12 cellular contexts compared by ENCODE assay signal in genomic region chr15:74385442-74386132, GRCh38. TPM values are rescaled to one million over a fixed set of nuclear protein-coding genes. Genes with fewer than 3 reads are reported as not detected.
DNase-seq lines count a peak whose midpoint lies in the region; ATAC-seq, FAIRE-seq and TF ChIP-seq lines count a peak whose summit lies in the region.
"Had no signal": no experiment of that assay in that cellular context is flagged by ENCODE, and none has a peak within 500 bp of the region (broad histone marks: within the 10 kb centered on the region; RNA-seq: fewer than 3 reads in every experiment).

No MANE protein-coding gene starts in this region.

- no peak for TF ChIP-seq POLR2A in heart left ventricle (IDR thresholded peaks at IDR 0.05)
- no peak for TF ChIP-seq POLR2A in stomach (IDR thresholded peaks at IDR 0.05)

- no peaks in the 10 kb centered on the region for H3K27me3 Mint-ChIP-seq in activated CD4-positive, alpha-beta memory T cell treated with anti-CD3 and anti-CD28 coated beads for 36 hours

- peaks cover 59% of the 10 kb centered on the region for H3K4me1 Mint-ChIP-seq in activated CD4-positive, alpha-beta memory T cell treated with anti-CD3 and anti-CD28 coated beads for 36 hours (ENCODE audit: low read depth)

- intact Hi-C loops in heart left ventricle (cut with DNase I): loop anchor here in 1 of 10 donors (5.0 kb wide), 1 partner anchor 37 kb away; no protein-coding TSS in a partner anchor
- intact Hi-C loops in Right ventricle myocardium inferior (cut with DNase I): no loop called here
- intact Hi-C loops in activated CD4-positive, alpha-beta memory T cell treated with anti-CD3 and anti-CD28 coated beads for 36 hours (cut with micrococcal nuclease): no loop called here
- intact Hi-C loops in stomach (cut with DNase I; ENCODE audit: low total_unique reads): no loop called here

- CTCF ChIA-PET in activated CD4-positive, alpha-beta memory T cell treated with anti-CD3 and anti-CD28 coated beads for 36 hours (lab: Charles Lee): interaction anchor here (1.5 to 17.3 kb wide), 5 partner anchors 9 to 104 kb away, joined by 3 to 652 read pairs (median 30); partner anchors contain the start of gene SEMA7A

- no peaks in the 10 kb centered on the region for H3K9me1 ChIP-seq in keratinocyte (ENCODE audit: control insufficient read depth, extremely low read depth, insufficient read depth, low read length)

- no peak for TF ChIP-seq EP300 in stomach (IDR thresholded peaks at IDR 0.05)

- H2AFZ ChIP-seq in keratinocyte (ENCODE audit: control insufficient read depth, low read length): no peak overlapping the region

- H3K4me3 Mint-ChIP-seq in activated CD4-positive, alpha-beta memory T cell treated with anti-CD3 and anti-CD28 coated beads for 36 hours: no peak overlapping the region

- FAIRE-seq in keratinocyte (lab: Jason Lieb, UNC) (no peak), frontal cortex (lab: Jason Lieb, UNC) (no peak)
- FAIRE-seq: urothelium cell line had no signal

- DNase-seq in heart left ventricle (peak; percentile 23 to 65 (median 50)), Right ventricle myocardium inferior (ENCODE audit: missing footprints) (no peak), keratinocyte (ENCODE audit: low read depth, low spot score) (no peak), stomach (no peak), frontal cortex (ENCODE audit: low spot score in 2 of 2) (no peak), NCI-H2081 (lab: John Stamatoyannopoulos, UW) (no peak)
- no peak for DNase-seq in activated CD4-positive, alpha-beta memory T cell treated with anti-CD3 and anti-CD28 coated beads for 36 hours
- DNase-seq: NCI-H1105 treated with DMSO at 0.1 percent for 48 hours had no signal

- H3K4me2 ChIP-seq in keratinocyte (ENCODE audit: control insufficient read depth, extremely low read depth, insufficient read depth, low read depth, low read length): peak overlapping the region; percentile 50

- no peaks in the 10 kb centered on the region for H3K9me3 ChIP-seq in heart left ventricle
- no peaks in the 10 kb centered on the region for H3K9me3 ChIP-seq in keratinocyte (ENCODE audit: control insufficient read depth, low read depth, low read length)
- H3K9me3 ChIP-seq in stomach: no peaks in the 10 kb centered on the region

- TF ChIP-seq CTCF in heart left ventricle (IDR thresholded peaks at IDR 0.05) (no peak), keratinocyte (optimal IDR thresholded peaks at IDR 0.05 in 1 of 3, IDR thresholded peaks at IDR 0.05 in 1 of 3, conservative IDR thresholded peaks at IDR 0.05 in 1 of 3; ENCODE audit: extremely low read depth in 1 of 3, insufficient read depth in 2 of 3, low read length in 3 of 3) (no peak), stomach (IDR thresholded peaks at IDR 0.05) (no peak)

- H3K4me1 ChIP-seq in heart left ventricle (peaks cover 0 to 50% (median 28%) of the 10 kb centered on the region in 12 donors), keratinocyte (ENCODE audit: control insufficient read depth, extremely low read depth, insufficient read depth, low read length) (peaks cover 69% of the 10 kb centered on the region), stomach (peaks cover 5 to 58% (median 14%) of the 10 kb centered on the region in 4 donors)

- no peaks in the 10 kb centered on the region for H3K27me3 ChIP-seq in heart left ventricle
- no peaks in the 10 kb centered on the region for H3K27me3 ChIP-seq in keratinocyte (ENCODE audit: control insufficient read depth, extremely low read depth, insufficient read depth, low read length)
- peaks cover 0 to 16% (median 0%) of the 10 kb centered on the region in 3 donors for H3K27me3 ChIP-seq in stomach

- ATAC-seq in heart left ventricle (peak; percentile 33 to 77 (median 44)), Right ventricle myocardium inferior (no peak), GM18867 (IDR thresholded peaks at IDR 0.05; ENCODE audit: unreplicated experiment) (no peak)

- H3K27ac Mint-ChIP-seq in activated CD4-positive, alpha-beta memory T cell treated with anti-CD3 and anti-CD28 coated beads for 36 hours: peak overlapping the region; percentile 94

- peak overlapping the region; percentile 75 for H3K9ac ChIP-seq in keratinocyte (ENCODE audit: control insufficient read depth, extremely low read depth, insufficient read depth, low read length)

- no peaks in the 10 kb centered on the region for H3K79me2 ChIP-seq in keratinocyte (ENCODE audit: control insufficient read depth, insufficient read depth, low read length)

- WGBS in heart left ventricle, 4 donors: 50 to 60% (median 53%) methylated on average over 6 to 9 of the region's 9 CpGs
- WGBS in stomach, 5 donors: 68 to 83% (median 81%) methylated on average over 9 of the region's 9 CpGs

- dilution Hi-C loops in keratinocyte (cut with MboI; ENCODE audit: extremely low pct_ligation_motif_present, low sequenced_read_pairs): no loop called here

- H3K4me3 ChIP-seq in heart left ventricle: no peak overlapping the region
- H3K4me3 ChIP-seq in keratinocyte (ENCODE audit: control insufficient read depth in 2 of 3, extremely low read depth in 1 of 3, insufficient read depth in 2 of 3, low read depth in 1 of 3, low read length in 3 of 3): no peak overlapping the region
- H3K4me3 ChIP-seq in stomach: no peak overlapping the region

- no peaks in the 10 kb centered on the region for H3K9me3 Mint-ChIP-seq in activated CD4-positive, alpha-beta memory T cell treated with anti-CD3 and anti-CD28 coated beads for 36 hours

- H3K36me3 ChIP-seq in heart left ventricle (no peaks in the 10 kb centered on the region), keratinocyte (ENCODE audit: control insufficient read depth in 2 of 2, extremely low read depth in 1 of 2, insufficient read depth in 2 of 2, low read length in 2 of 2) (no peaks in the 10 kb centered on the region), stomach (no peaks in the 10 kb centered on the region)

- H3K27ac ChIP-seq in heart left ventricle (peak overlapping the region in 11 of 12 donors; percentile 19 to 87 (median 50)), keratinocyte (ENCODE audit: control insufficient read depth, insufficient read depth, low read length) (peak overlapping the region; percentile 96), stomach (peak overlapping the region; percentile 22 to 71 (median 61))

- POLR2A ChIA-PET in activated CD4-positive, alpha-beta memory T cell treated with anti-CD3 and anti-CD28 coated beads for 36 hours (lab: Charles Lee): interaction anchor here (1.1 to 4.7 kb wide), 4 partner anchors 10 to 76 kb away, joined by 3 to 85 read pairs (median 20); partner anchors contain the start of genes SEMA7A and UBL7

- H4K20me1 ChIP-seq in keratinocyte (ENCODE audit: control insufficient read depth, extremely low read depth, insufficient read depth, low read length): no peaks in the 10 kb centered on the region

- H3K36me3 Mint-ChIP-seq in activated CD4-positive, alpha-beta memory T cell treated with anti-CD3 and anti-CD28 coated beads for 36 hours: no peaks in the 10 kb centered on the region

RNA-seq across cellular contexts. Expression of gene CYP11A1, which starts 18.1 kb away (rescaled TPM):
- total RNA-seq in heart left ventricle (1 to 10 TPM in 5 of 9 donors, under 1 TPM in 4; 0.09 to 3.4 (median 1.6) TPM), Right ventricle myocardium inferior (0.24 TPM), stomach (1 to 10 TPM in 1 of 5 donors, not detected in 4; 3.9 TPM), frontal cortex (not detected)
- polyA plus RNA-seq in heart left ventricle (under 1 TPM; 0.07 to 0.46 TPM), keratinocyte (0.27 TPM in 1 of 3 replicates, not detected in the others), stomach (10 to 100 TPM in 1 of 3 donors, 1 to 10 TPM in 2; 2.5 to 10.2 (median 4.5) TPM)
- under 1 TPM in 1 of 2 experiments, not detected in 1; 0.29 TPM for total RNA-seq in activated CD4-positive, alpha-beta memory T cell treated with anti-CD3 and anti-CD28 coated beads for 36 hours
- not detected for polyA plus RNA-seq in keratinocyte (2011; ENCODE audit: low read depth)
- 0.13 and 0.25 TPM in 2 replicates for polyA plus RNA-seq in keratinocyte (2011; cell fraction: cytosol; rRNA removed)
- 0.22 and 0.24 TPM in 2 replicates for polyA plus RNA-seq in keratinocyte (2011; cell fraction: nucleus; rRNA removed)
- not detected in 2 replicates for polyA plus RNA-seq in keratinocyte (2012; ENCODE audit: low replicate concordance)
- polyA minus RNA-seq in keratinocyte: 0.13 TPM in 1 of 3 replicates, not detected in the others
- polyA minus RNA-seq in keratinocyte (2011; cell fraction: cytosol; rRNA and poly(A)+ RNA removed): 2.1 TPM
- polyA minus RNA-seq in keratinocyte (2011; cell fraction: nucleus; rRNA and poly(A)+ RNA removed): 1.2 TPM in 1 of 2 replicates, not detected in the other
- total RNA-seq: dermis microvascular lymphatic vessel endothelial cell; T-helper 1 cell treated with Interleukin-12 subunit alpha and Interleukin-12 subunit beta and Interleukin-4 antibody, amounts not matched to agents 30 ng/mL and 1 ng/mL, for 36 hours had no signal

RNA-seq across cellular contexts. Expression of gene SEMA7A, which starts 48.2 kb away (rescaled TPM):
- total RNA-seq in heart left ventricle: 1 to 10 TPM in 8 of 9 donors, under 1 TPM in 1; 0.81 to 7.5 (median 1.9) TPM
- polyA plus RNA-seq in heart left ventricle: under 1 TPM; 0.53 to 0.98 TPM
- 1.6 TPM for total RNA-seq in Right ventricle myocardium inferior
- total RNA-seq in activated CD4-positive, alpha-beta memory T cell treated with anti-CD3 and anti-CD28 coated beads for 36 hours: 10 to 100 TPM; 65.9 to 68.4 TPM
- 8.0 to 15.5 TPM (median 8.1 TPM) in 3 replicates for polyA plus RNA-seq in keratinocyte
- polyA plus RNA-seq in keratinocyte (2011; ENCODE audit: low read depth): 6.4 TPM
- 3.7 and 3.8 TPM in 2 replicates for polyA plus RNA-seq in keratinocyte (2011; cell fraction: cytosol; rRNA removed)
- polyA plus RNA-seq in keratinocyte (2011; cell fraction: nucleus; rRNA removed): 21.0 and 21.5 TPM in 2 replicates
- 12.2 and 17.7 TPM in 2 replicates for polyA plus RNA-seq in keratinocyte (2012; ENCODE audit: low replicate concordance)
- 15.0 to 36.5 TPM (median 16.5 TPM) in 3 replicates for polyA minus RNA-seq in keratinocyte
- polyA minus RNA-seq in keratinocyte (2011; cell fraction: cytosol; rRNA and poly(A)+ RNA removed): 11.1 TPM
- 22.6 and 23.0 TPM in 2 replicates for polyA minus RNA-seq in keratinocyte (2011; cell fraction: nucleus; rRNA and poly(A)+ RNA removed)
- 1 to 10 TPM in 3 of 5 donors, not detected in 2; 1.3 to 2.9 (median 2.5) TPM for total RNA-seq in stomach
- 1 to 10 TPM in 2 of 3 donors, under 1 TPM in 1; 0.31 to 3.5 (median 1.7) TPM for polyA plus RNA-seq in stomach
- 21.6 TPM for total RNA-seq in frontal cortex

Comparison
In these comparisons a context has a peak if more than half of its experiments do, and no peak if none do; other contexts are left out.
1. ATAC-seq: peak in heart left ventricle (4 of 4); none in Right ventricle myocardium inferior (single experiment) and GM18867 (single experiment).
2. DNase-seq: peak in heart left ventricle (5 of 5); none in Right ventricle myocardium inferior (single experiment), activated CD4-positive, alpha-beta memory T cell treated with anti-CD3 and anti-CD28 coated beads for 36 hours (single experiment), keratinocyte (single experiment), stomach (single experiment), frontal cortex (0 of 2) and NCI-H2081 (0 of 2).
3. Peak in every context shown above with its lines, with median percentiles within 50 percentile points of each other: H3K27ac ChIP-seq.